ENCODE assay signal across 9 cellular contexts in genomic region chr3:138051946-138052802, GRCh38. TPM values are rescaled to one million over a fixed set of nuclear protein-coding genes. Genes with fewer than 3 reads are reported as not detected.
DNase-seq lines count a peak whose midpoint lies in the region; ATAC-seq and TF ChIP-seq lines count a peak whose summit lies in the region.
"Had no signal": no experiment of that assay in that cellular context is flagged by ENCODE, and none has a peak within 500 bp of the region (broad histone marks: within the 10 kb centered on the region; RNA-seq: fewer than 3 reads in every experiment).

No MANE protein-coding gene starts in this region.

- no peak overlapping the region for H2AFZ ChIP-seq in GM23248
- H2AFZ ChIP-seq in hepatocyte = no peak overlapping the region

- no peaks in the 10 kb centered on the region for H3K9me3 Mint-ChIP-seq in activated T-cell treated with anti-CD3 and anti-CD28 coated beads, Interleukin-2, amount 50 U/mL, for 72 hours
- no peaks in the 10 kb centered on the region for H3K9me3 Mint-ChIP-seq in activated T-cell treated with anti-CD3 and anti-CD28 coated beads, Interleukin-2, amount 50 U/mL, for 24 hours
- H3K9me3 Mint-ChIP-seq in activated CD8-positive, alpha-beta T cell treated with anti-CD3 and anti-CD28 coated beads for 36 hours = peaks cover 3% of the 10 kb centered on the region
- no peaks in the 10 kb centered on the region for H3K9me3 Mint-ChIP-seq in activated T-cell treated with anti-CD3 and anti-CD28 coated beads, Interleukin-2, amount 50 U/mL, for 4 hours

- in situ Hi-C loops in GM23248 (cut with MboI) = no loop called here

- H3K4me3 ChIP-seq in GM23248 = no peak overlapping the region
- no peak overlapping the region for H3K4me3 ChIP-seq in hepatocyte
- H3K4me3 ChIP-seq in tibial artery = no peak overlapping the region

- H3K4me1 ChIP-seq in GM23248 (ENCODE audit: insufficient read depth) (peaks cover 6% of the 10 kb centered on the region), hepatocyte (ENCODE audit: insufficient read depth) (no peaks in the 10 kb centered on the region), tibial artery (no peaks in the 10 kb centered on the region)

- H3K36me3 Mint-ChIP-seq in activated T-cell treated with anti-CD3 and anti-CD28 coated beads, Interleukin-2, amount 50 U/mL, for 72 hours (ENCODE audit: insufficient read depth in 2 of 2) = no peaks in the 10 kb centered on the region
- no peaks in the 10 kb centered on the region for H3K36me3 Mint-ChIP-seq in activated T-cell treated with anti-CD3 and anti-CD28 coated beads, Interleukin-2, amount 50 U/mL, for 24 hours (ENCODE audit: low read depth)
- H3K36me3 Mint-ChIP-seq in activated CD8-positive, alpha-beta T cell treated with anti-CD3 and anti-CD28 coated beads for 36 hours (ENCODE audit: low read depth) = no peaks in the 10 kb centered on the region
- no peaks in the 10 kb centered on the region for H3K36me3 Mint-ChIP-seq in activated T-cell treated with anti-CD3 and anti-CD28 coated beads, Interleukin-2, amount 50 U/mL, for 4 hours (ENCODE audit: insufficient read depth)

- CTCF ChIA-PET in activated CD8-positive, alpha-beta T cell treated with anti-CD3 and anti-CD28 coated beads for 36 hours (lab: Charles Lee) = interaction anchor here (0.8 to 1.7 kb wide), 8 partner anchors 8 to 1020 kb away, joined by 3 to 8 read pairs (median 4); no protein-coding TSS in a partner anchor

- H3K79me2 ChIP-seq in GM23248 (ENCODE audit: insufficient read depth) (no peaks in the 10 kb centered on the region), hepatocyte (no peaks in the 10 kb centered on the region)

- POLR2A ChIA-PET in activated CD8-positive, alpha-beta T cell treated with anti-CD3 and anti-CD28 coated beads for 36 hours (lab: Charles Lee) = interaction anchor here (0.7 kb wide), 1 partner anchor 75 kb away, joined by 3 read pairs; no protein-coding TSS in a partner anchor

- no peak overlapping the region for H3K4me3 Mint-ChIP-seq in activated T-cell treated with anti-CD3 and anti-CD28 coated beads, Interleukin-2, amount 50 U/mL, for 72 hours
- H3K4me3 Mint-ChIP-seq in activated T-cell treated with anti-CD3 and anti-CD28 coated beads, Interleukin-2, amount 50 U/mL, for 24 hours = no peak overlapping the region
- H3K4me3 Mint-ChIP-seq in activated CD8-positive, alpha-beta T cell treated with anti-CD3 and anti-CD28 coated beads for 36 hours = no peak overlapping the region
- no peak overlapping the region for H3K4me3 Mint-ChIP-seq in activated T-cell treated with anti-CD3 and anti-CD28 coated beads, Interleukin-2, amount 50 U/mL, for 4 hours

- no peaks in the 10 kb centered on the region for H3K27me3 ChIP-seq in GM23248 (replicated peaks; ENCODE audit: insufficient read depth)
- no peaks in the 10 kb centered on the region for H3K27me3 ChIP-seq in hepatocyte
- H3K27me3 ChIP-seq in tibial artery = no peaks in the 10 kb centered on the region

- H3K27ac ChIP-seq in GM23248 (no peak overlapping the region), hepatocyte (no peak overlapping the region), tibial artery (no peak overlapping the region)

- H3K27me3 Mint-ChIP-seq in activated T-cell treated with anti-CD3 and anti-CD28 coated beads, Interleukin-2, amount 50 U/mL, for 72 hours (ENCODE audit: low read depth) = peaks cover 52% of the 10 kb centered on the region
- peaks cover 45% of the 10 kb centered on the region for H3K27me3 Mint-ChIP-seq in activated T-cell treated with anti-CD3 and anti-CD28 coated beads, Interleukin-2, amount 50 U/mL, for 24 hours
- peaks cover 5% of the 10 kb centered on the region for H3K27me3 Mint-ChIP-seq in activated CD8-positive, alpha-beta T cell treated with anti-CD3 and anti-CD28 coated beads for 36 hours
- H3K27me3 Mint-ChIP-seq in activated T-cell treated with anti-CD3 and anti-CD28 coated beads, Interleukin-2, amount 50 U/mL, for 4 hours (ENCODE audit: low read depth) = peaks cover 23% of the 10 kb centered on the region

- no peaks in the 10 kb centered on the region for H3K9me3 ChIP-seq in GM23248 (ENCODE audit: low read depth)
- H3K9me3 ChIP-seq in hepatocyte (ENCODE audit: low read depth) = no peaks in the 10 kb centered on the region
- no peaks in the 10 kb centered on the region for H3K9me3 ChIP-seq in tibial artery

- H3K4me2 ChIP-seq in GM23248 (ENCODE audit: unreplicated experiment) (no peak overlapping the region), hepatocyte (no peak overlapping the region)

- peaks cover 3% of the 10 kb centered on the region; the same call in 1 of the 2 replicates for H3K36me3 ChIP-seq in GM23248 (ENCODE audit: low read depth)
- no peaks in the 10 kb centered on the region for H3K36me3 ChIP-seq in hepatocyte (replicated peaks; ENCODE audit: insufficient read depth, low read depth)
- H3K36me3 ChIP-seq in tibial artery = peaks cover 5 to 12% (median 7%) of the 10 kb centered on the region in 3 donors

- no peaks in the 10 kb centered on the region for H3K9me2 ChIP-seq in GM23248 (ENCODE audit: insufficient read depth)
- H3K9me2 ChIP-seq in hepatocyte (replicated peaks; ENCODE audit: insufficient read depth) = no peaks in the 10 kb centered on the region

- H3K27ac Mint-ChIP-seq in activated T-cell treated with anti-CD3 and anti-CD28 coated beads, Interleukin-2, amount 50 U/mL, for 72 hours = no peak overlapping the region
- H3K27ac Mint-ChIP-seq in activated T-cell treated with anti-CD3 and anti-CD28 coated beads, Interleukin-2, amount 50 U/mL, for 24 hours = no peak overlapping the region
- no peak overlapping the region for H3K27ac Mint-ChIP-seq in activated CD8-positive, alpha-beta T cell treated with anti-CD3 and anti-CD28 coated beads for 36 hours

- intact Hi-C loops in activated CD8-positive, alpha-beta T cell treated with anti-CD3 and anti-CD28 coated beads for 36 hours (cut with micrococcal nuclease) = no loop called here
- intact Hi-C loops in tibial artery (cut with DNase I; ENCODE audit: low total_unique reads) = no loop called here

- H4K20me1 ChIP-seq in GM23248 (ENCODE audit: insufficient read depth) (no peaks in the 10 kb centered on the region), hepatocyte (ENCODE audit: insufficient read depth, poor library complexity, severe bottlenecking) (no peaks in the 10 kb centered on the region)

- H3K4me1 Mint-ChIP-seq in activated T-cell treated with anti-CD3 and anti-CD28 coated beads, Interleukin-2, amount 50 U/mL, for 72 hours (ENCODE audit: low read depth) = peaks cover 1% of the 10 kb centered on the region
- no peaks in the 10 kb centered on the region for H3K4me1 Mint-ChIP-seq in activated T-cell treated with anti-CD3 and anti-CD28 coated beads, Interleukin-2, amount 50 U/mL, for 24 hours (ENCODE audit: low read depth)
- H3K4me1 Mint-ChIP-seq in activated CD8-positive, alpha-beta T cell treated with anti-CD3 and anti-CD28 coated beads for 36 hours (ENCODE audit: low read depth) = no peaks in the 10 kb centered on the region
- H3K4me1 Mint-ChIP-seq in activated T-cell treated with anti-CD3 and anti-CD28 coated beads, Interleukin-2, amount 50 U/mL, for 4 hours (ENCODE audit: low read depth) = no peaks in the 10 kb centered on the region

- no peak overlapping the region for H3K9ac ChIP-seq in GM23248

- DNase-seq in activated T-cell treated with anti-CD3 and anti-CD28 coated beads, Interleukin-2, amount 50 U/mL, for 72 hours = peak; percentile 37 to 40
- no peak for DNase-seq in activated T-cell treated with anti-CD3 and anti-CD28 coated beads, Interleukin-2, amount 50 U/mL, for 24 hours
- peak; percentile 67 for DNase-seq in GM23248
- peak; percentile 48 for DNase-seq in activated CD8-positive, alpha-beta T cell treated with anti-CD3 and anti-CD28 coated beads for 36 hours
- DNase-seq in hepatocyte (ENCODE audit: low spot score) = peak; percentile 70
- DNase-seq in tibial artery = no peak
- DNase-seq in activated T-cell treated with anti-CD3 and anti-CD28 coated beads, Interleukin-2, amount 50 U/mL, for 4 hours = no peak

- 53 to 55% methylated on average over 8 of the region's 8 CpGs for WGBS in GM23248 (ENCODE audit: low coverage in 1 of 2, low lambda C conversion rate in 2 of 2, missing lambda C conversion rate in 2 of 2), 2 experiments
- 52% methylated on average over 8 of the region's 8 CpGs for WGBS in hepatocyte (ENCODE audit: low lambda C conversion rate, missing lambda C conversion rate)

- peaks cover 23% of the 10 kb centered on the region for H3F3A ChIP-seq in GM23248 (ENCODE audit: insufficient read depth)

- TF ChIP-seq CTCF in LNCAP (IDR thresholded peaks at IDR 0.05) (peak; percentile 84), hepatocyte (IDR thresholded peaks at IDR 0.05; ENCODE audit: poor library complexity) (peak; percentile 71), tibial artery (IDR thresholded peaks at IDR 0.05) (peak; percentile 21 to 39)
- TF ChIP-seq CTCF in activated CD8-positive, alpha-beta T cell treated with anti-CD3 and anti-CD28 coated beads for 36 hours (IDR thresholded peaks at IDR 0.05) = peak; percentile 19

- peak; percentile 54 to 62 for ATAC-seq in activated T-cell treated with anti-CD3 and anti-CD28 coated beads, Interleukin-2, amount 50 U/mL, for 72 hours (replicated peaks in 1 of 2)
- no peak for ATAC-seq in activated CD8-positive, alpha-beta T cell treated with anti-CD3 and anti-CD28 coated beads for 36 hours
- no peak for ATAC-seq in activated T-cell treated with anti-CD3 and anti-CD28 coated beads, Interleukin-2, amount 50 U/mL, for 4 hours

RNA-seq across cellular contexts. Expression of gene CLDN18, which starts 42.2 kb away (rescaled TPM):
- total RNA-seq in activated T-cell treated with anti-CD3 and anti-CD28 coated beads, Interleukin-2, amount 50 U/mL, for 72 hours = not detected
- total RNA-seq in GM23248 (2014; rRNA removed; shearing (Covaris generic)) = not detected in 2 replicates
- polyA plus RNA-seq in GM23248 (2016; fragmentation: Nextera tagmentation; extraction: Ambion mirVana) (0.18 TPM in 2 replicates), hepatocyte (25.7 and 36.4 TPM in 2 replicates)
- total RNA-seq in activated CD8-positive, alpha-beta T cell treated with anti-CD3 and anti-CD28 coated beads for 36 hours = not detected
- 73.0 and 91.5 TPM in 2 replicates for total RNA-seq in hepatocyte
- total RNA-seq in activated T-cell treated with anti-CD3 and anti-CD28 coated beads, Interleukin-2, amount 50 U/mL, for 4 hours = under 1 TPM; 0.08 to 0.18 (median 0.13) TPM
- total RNA-seq: glomerular endothelial cell had no signal

Comparison
In these comparisons a context has a peak if more than half of its experiments do, and no peak if none do; other contexts are left out.
1. ATAC-seq: peak in activated T-cell treated with anti-CD3 and anti-CD28 coated beads, Interleukin-2, amount 50 U/mL, for 72 hours (2 of 2); none in activated CD8-positive, alpha-beta T cell treated with anti-CD3 and anti-CD28 coated beads for 36 hours (single experiment) and activated T-cell treated with anti-CD3 and anti-CD28 coated beads, Interleukin-2, amount 50 U/mL, for 4 hours (0 of 2).
2. DNase-seq: peak in activated T-cell treated with anti-CD3 and anti-CD28 coated beads, Interleukin-2, amount 50 U/mL, for 72 hours (2 of 2), GM23248 (single experiment), activated CD8-positive, alpha-beta T cell treated with anti-CD3 and anti-CD28 coated beads for 36 hours (single experiment) and hepatocyte (single experiment); none in activated T-cell treated with anti-CD3 and anti-CD28 coated beads, Interleukin-2, amount 50 U/mL, for 24 hours (single experiment), tibial artery (0 of 2) and activated T-cell treated with anti-CD3 and anti-CD28 coated beads, Interleukin-2, amount 50 U/mL, for 4 hours (single experiment).
3. CTCF ChIP-seq: peak in every context shown above with its lines; median percentile 84 in LNCAP; 71 in hepatocyte; 30 in tibial artery; 19 in activated CD8-positive, alpha-beta T cell treated with anti-CD3 and anti-CD28 coated beads for 36 hours.
4. RNA of gene CLDN18, which starts 42.2 kb away (total RNA-seq): 73.0 to 91.5 TPM in hepatocyte; 0.08 to 0.18 TPM in activated T-cell treated with anti-CD3 and anti-CD28 coated beads, Interleukin-2, amount 50 U/mL, for 4 hours, not detected in activated T-cell treated with anti-CD3 and anti-CD28 coated beads, Interleukin-2, amount 50 U/mL, for 72 hours, not detected in GM23248 and not detected in activated CD8-positive, alpha-beta T cell treated with anti-CD3 and anti-CD28 coated beads for 36 hours; every median in the first group is over 10 times any median in the second.